28 cellular contexts compared by ENCODE assay signal in genomic region chr1:19864304-19865160, GRCh38. TPM values are rescaled to one million over a fixed set of nuclear protein-coding genes. Genes with fewer than 3 reads are reported as not detected.
DNase-seq lines count a peak whose midpoint lies in the region; ATAC-seq and TF ChIP-seq lines count a peak whose summit lies in the region.
"Had no signal": no experiment of that assay in that cellular context is flagged by ENCODE, and none has a peak within 500 bp of the region (broad histone marks: within the 10 kb centered on the region; RNA-seq: fewer than 3 reads in every experiment).

No MANE protein-coding gene starts in this region.

- H3K4me2 ChIP-seq in osteoblast (ENCODE audit: insufficient read depth, low read length): no peak overlapping the region
- no peak overlapping the region for H3K4me2 ChIP-seq in trophoblast cell (ENCODE audit: low read length)
- H3K4me2 ChIP-seq: BLaER1 treated with 17β-estradiol and CSF1 and Interleukin-3, amounts not matched to agents 10 nM and 100 nM had no signal

- H4K20me1 ChIP-seq in osteoblast (ENCODE audit: insufficient read depth, low read length): no peaks in the 10 kb centered on the region
- H4K20me1 ChIP-seq: BLaER1 treated with 17β-estradiol and CSF1 and Interleukin-3, amounts not matched to agents 10 nM and 100 nM had no signal

- H3K18ac ChIP-seq in trophoblast cell (ENCODE audit: low read length): no peak overlapping the region

- H3K27ac ChIP-seq in SJSA1: 0 out of 2 replicates have a peak overlapping the region, but pooled peaks have one; percentile 13
- H3K27ac ChIP-seq in epithelial cell of prostate: peak overlapping the region; percentile 61
- peak overlapping the region; percentile 10 for H3K27ac ChIP-seq in osteoblast (ENCODE audit: low read depth, low read length)
- H3K27ac ChIP-seq in trophoblast cell (ENCODE audit: low read depth, low read length): no peak overlapping the region
- H3K27ac ChIP-seq: A549; BLaER1 treated with 17β-estradiol and CSF1 and Interleukin-3, amounts not matched to agents 10 nM and 100 nM; HL-60; SJCRH30 had no signal

- TF ChIP-seq CTCF in HFFc6 (IDR thresholded peaks at IDR 0.05) (no peak), osteoblast (IDR thresholded peaks at IDR 0.05; ENCODE audit: extremely low read depth, low read depth, low read length) (no peak)

- H3K4me1 ChIP-seq in SJSA1 (replicated peaks) (peaks cover 56% of the 10 kb centered on the region), osteoblast (ENCODE audit: insufficient read depth, low read length) (peaks cover 33% of the 10 kb centered on the region), trophoblast cell (ENCODE audit: control insufficient read depth in 1 of 2, insufficient read depth in 2 of 2, low read length in 2 of 2) (no peaks in the 10 kb centered on the region)

- no peak overlapping the region for H4K12ac ChIP-seq in trophoblast cell (ENCODE audit: low read depth, low read length)

- H4K8ac ChIP-seq in trophoblast cell (ENCODE audit: low read depth, low read length): no peak overlapping the region

- peaks cover 8% of the 10 kb centered on the region for H3K9me3 Mint-ChIP-seq in HFFc6

- no peak overlapping the region for H3K4me3 ChIP-seq in SJSA1
- no peak overlapping the region for H3K4me3 ChIP-seq in osteoblast (ENCODE audit: insufficient read depth, low read length)
- H3K4me3 ChIP-seq in trophoblast cell (ENCODE audit: low read depth, low read length): no peak overlapping the region
- H3K4me3 ChIP-seq: A549; BLaER1 treated with 17β-estradiol and CSF1 and Interleukin-3, amounts not matched to agents 10 nM and 100 nM; SJCRH30 had no signal

- no peak overlapping the region for H3K9ac ChIP-seq in trophoblast cell (ENCODE audit: low read length)
- H3K9ac ChIP-seq: BLaER1 treated with 17β-estradiol and CSF1 and Interleukin-3, amounts not matched to agents 10 nM and 100 nM had no signal

- peaks cover 2% of the 10 kb centered on the region for H3K79me1 ChIP-seq in trophoblast cell (ENCODE audit: low read length)

- H3K27me3 ChIP-seq in SJSA1 (replicated peaks) (no peaks in the 10 kb centered on the region), osteoblast (ENCODE audit: insufficient read depth, low read length) (no peaks in the 10 kb centered on the region), trophoblast cell (ENCODE audit: insufficient read depth, low read length) (no peaks in the 10 kb centered on the region)
- H3K27me3 ChIP-seq: BLaER1 treated with 17β-estradiol and CSF1 and Interleukin-3, amounts not matched to agents 10 nM and 100 nM; SJCRH30 had no signal

- H4K91ac ChIP-seq in trophoblast cell (ENCODE audit: low read depth, low read length): no peak overlapping the region

- H3K14ac ChIP-seq in trophoblast cell (ENCODE audit: low read length): no peak overlapping the region

- DNase-seq in HFFc6: no peak
- no peak for DNase-seq in SJSA1 (ENCODE audit: low read depth in 1 of 2, low spot score in 2 of 2)
- DNase-seq in epithelial cell of prostate (ENCODE audit: low read depth, low spot score): no peak
- no peak for DNase-seq in osteoblast (ENCODE audit: insufficient read length, low spot score, missing footprints)
- DNase-seq in DMS 273 (lab: John Stamatoyannopoulos, UW; ENCODE audit: unreplicated experiment): no peak
- DNase-seq in trophoblast cell: no peak
- DNase-seq: AML-193; CD4-positive, alpha-beta T cell; DMS 273 treated with DMSO at 0.1 percent for 48 hours; DMS79; GDM1; Kasumi-1; NCI-H1105 treated with DMSO at 0.1 percent for 48 hours; NCI-H146; NCI-H1930; NCI-H2107; NCI-H446; NCI-H524 treated with DMSO at 0.1 percent for 48 hours; NCI-H774; SJCRH30 had no signal

- H3K79me2 ChIP-seq in osteoblast (ENCODE audit: insufficient read depth, low read length) (no peaks in the 10 kb centered on the region), trophoblast cell (ENCODE audit: control insufficient read depth, insufficient read depth, low read length, poor library complexity) (no peaks in the 10 kb centered on the region)

- ATAC-seq in HG02610 (IDR thresholded peaks at IDR 0.05; ENCODE audit: unreplicated experiment): no peak
- ATAC-seq: A549, Right ventricle myocardium inferior had no signal

- H3K4me1 Mint-ChIP-seq in HFFc6 (ENCODE audit: low read depth): peaks cover 78% of the 10 kb centered on the region

- H3K9me3 ChIP-seq in SJSA1 (replicated peaks) (peaks cover 6% of the 10 kb centered on the region), osteoblast (ENCODE audit: low read depth, low read length) (no peaks in the 10 kb centered on the region), trophoblast cell (ENCODE audit: insufficient read depth, low read depth, low read length) (no peaks in the 10 kb centered on the region)

- WGBS in trophoblast cell (ENCODE audit: extremely low coverage, insufficient coverage, insufficient read length): no CpG with 5 or more reads among the region's 11 CpGs

- no peak overlapping the region for H2BK120ac ChIP-seq in trophoblast cell (ENCODE audit: insufficient read depth, low read length, poor library complexity)

- H3K36me3 Mint-ChIP-seq in HFFc6 (ENCODE audit: low read depth): peaks cover 6% of the 10 kb centered on the region

- no peak overlapping the region for H3K23ac ChIP-seq in trophoblast cell (ENCODE audit: low read length)

- 0 out of 2 replicates have a peak overlapping the region, but pooled peaks have one; percentile 32 for H3K27ac Mint-ChIP-seq in HFFc6
- H3K27ac Mint-ChIP-seq: CD4-positive, alpha-beta T cell had no signal

- H2BK12ac ChIP-seq in trophoblast cell (ENCODE audit: low read length): no peak overlapping the region

- no peak overlapping the region for H3K4ac ChIP-seq in trophoblast cell (ENCODE audit: low read depth, low read length)

- H2BK5ac ChIP-seq in trophoblast cell (ENCODE audit: low read depth, low read length, poor library complexity): no peak overlapping the region

- no peaks in the 10 kb centered on the region; the same call in 1 of the 2 replicates for H3K27me3 Mint-ChIP-seq in HFFc6 (ENCODE audit: insufficient read depth)

- H2AK5ac ChIP-seq in trophoblast cell (ENCODE audit: low read length): no peak overlapping the region

- no peak overlapping the region for H2AFZ ChIP-seq in osteoblast (ENCODE audit: low read length)
- no peak overlapping the region for H2AFZ ChIP-seq in trophoblast cell (ENCODE audit: insufficient read depth, low read length, poor library complexity)

- H3K36me3 ChIP-seq in SJSA1: no peaks in the 10 kb centered on the region
- H3K36me3 ChIP-seq in osteoblast (ENCODE audit: insufficient read depth, low read length): no peaks in the 10 kb centered on the region
- H3K36me3 ChIP-seq in trophoblast cell (ENCODE audit: control insufficient read depth in 1 of 2, insufficient read depth in 2 of 2, low read length in 2 of 2): no peaks in the 10 kb centered on the region
- H3K36me3 ChIP-seq: BLaER1 treated with 17β-estradiol and CSF1 and Interleukin-3, amounts not matched to agents 10 nM and 100 nM; SJCRH30 had no signal

- H3K4me3 Mint-ChIP-seq in HFFc6: no peak overlapping the region; the same call in 1 of the 2 replicates
- H3K4me3 Mint-ChIP-seq: CD4-positive, alpha-beta T cell had no signal

RNA-seq across cellular contexts. Expression of gene OTUD3, which starts 17.7 kb away (rescaled TPM):
- 1 to 10 TPM; 5.4 to 8.3 (median 7.5) TPM for total RNA-seq in HFFc6 (2021; fragmentation: NEBNext Ultra II Directional; extraction: Animal tissue kit (Norgen Biotek cat#: 25700))
- 6.8 and 10.1 TPM in 2 replicates for total RNA-seq in SJSA1 (2014; rRNA removed; shearing (Covaris generic))
- 4.0 and 4.1 TPM in 2 replicates for total RNA-seq in osteoblast
- 19.6 TPM in 2 replicates for polyA plus RNA-seq in trophoblast cell (2013)

RNA-seq across cellular contexts. Expression of gene RNF186, which starts 49.4 kb away (rescaled TPM):
- total RNA-seq in HFFc6 (2021; fragmentation: NEBNext Ultra II Directional; extraction: Animal tissue kit (Norgen Biotek cat#: 25700)): not detected
- total RNA-seq in SJSA1 (2014; rRNA removed; shearing (Covaris generic)): not detected in 2 replicates
- not detected in 2 replicates for total RNA-seq in osteoblast
- not detected in 2 replicates for polyA plus RNA-seq in trophoblast cell (2013)
- total RNA-seq: CD4-positive, alpha-beta T cell; H1; M059J; Right ventricle myocardium inferior; RPMI7951 had no signal
- polyA plus RNA-seq: A549, H1 had no signal

RNA-seq across cellular contexts. Expression of gene PLA2G2E, which starts 58.9 kb away (rescaled TPM):
- not detected for total RNA-seq in HFFc6 (2021; fragmentation: NEBNext Ultra II Directional; extraction: Animal tissue kit (Norgen Biotek cat#: 25700))
- not detected in 2 replicates for total RNA-seq in SJSA1 (2014; rRNA removed; shearing (Covaris generic))
- not detected in 2 replicates for total RNA-seq in osteoblast
- polyA plus RNA-seq in trophoblast cell (2013): 0.10 and 0.14 TPM in 2 replicates
- total RNA-seq: CD4-positive, alpha-beta T cell; H1; M059J; Right ventricle myocardium inferior; RPMI7951; SJCRH30 had no signal
- polyA plus RNA-seq: A549, H1 had no signal
